In genomic region chr10:96616961-96617360, GRCh38 we compare ENCODE assay signal across 1 cellular context.
TF ChIP-seq lines count a peak whose summit lies in the region.

No MANE protein-coding gene starts in this region.

TF ChIP-seq in H1, 55 proteins besides CTCF, POLR2A, EP300 and RAD21:
- no peak for TF ChIP-seq SIN3A (conservative IDR thresholded peaks at IDR 0.05 in 1 of 2, IDR thresholded peaks at IDR 0.05 in 1 of 2; ENCODE audit: low read depth in 1 of 2, low read length in 2 of 2)
- TF ChIP-seq HDAC2 (IDR thresholded peaks at IDR 0.05; ENCODE audit: borderline replicate concordance in 1 of 2, low read depth in 2 of 2, low read length in 2 of 2): no peak
- no peak for TF ChIP-seq RNF2 (IDR thresholded peaks at IDR 0.05; ENCODE audit: borderline replicate concordance, low read depth, low read length, missing control alignments, poor library complexity, severe bottlenecking)
- no peak for TF ChIP-seq ATF3 (IDR thresholded peaks at IDR 0.05; ENCODE audit: insufficient read depth, low read depth, low read length)
- no peak for TF ChIP-seq EGR1 (IDR thresholded peaks at IDR 0.05; ENCODE audit: borderline replicate concordance, low read depth, low read length)
